1 cellular context compared by ENCODE assay signal in the genomic region with DNA sequence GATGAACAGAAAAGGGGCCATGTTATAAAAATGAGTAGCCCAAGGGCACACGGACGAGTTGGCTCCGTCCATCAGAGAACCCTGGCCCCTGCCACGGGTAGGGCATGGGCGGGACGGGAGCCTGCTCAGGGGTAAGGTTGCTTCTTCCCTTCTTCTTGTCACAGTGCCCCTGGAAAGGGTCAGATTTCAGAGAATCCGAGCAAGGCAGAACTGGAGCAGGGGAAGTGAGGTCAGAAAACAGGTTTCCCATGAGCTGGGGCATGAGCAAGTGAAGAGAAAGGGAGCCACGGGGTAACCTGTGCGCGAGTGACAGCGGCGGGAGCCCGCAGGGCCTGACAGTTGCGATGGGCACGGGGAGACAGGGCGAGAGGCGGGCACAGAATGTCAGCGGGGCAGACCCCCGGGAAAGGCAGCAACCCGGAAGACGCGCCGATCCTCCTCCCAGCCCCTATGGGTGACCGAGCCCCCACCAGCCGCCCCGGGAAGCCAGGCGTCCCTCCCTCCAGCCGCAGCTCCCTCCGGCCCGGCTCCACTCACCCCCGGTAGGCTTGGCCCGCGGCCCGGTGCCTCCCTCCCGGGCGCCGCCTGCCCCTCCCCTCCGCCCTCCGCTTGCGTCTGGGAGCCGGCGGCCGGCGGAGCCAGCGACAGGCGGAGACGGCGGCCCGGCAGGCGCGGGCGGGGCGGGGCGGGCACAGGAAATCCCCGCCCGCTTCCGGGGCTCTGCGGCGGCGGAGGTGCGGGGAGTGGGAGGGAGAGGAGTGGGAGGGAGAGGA.
TF ChIP-seq lines count a peak whose summit lies in the region.

A gene (minus strand): TSS at position 671 of the 773 bp plus-strand sequence. CDS start 2,829 bp downstream, outside the sequence.

TF ChIP-seq in GM12878, 131 proteins besides CTCF, POLR2A, EP300 and RAD21 (continued from another document):
- TF ChIP-seq PAX5 (IDR thresholded peaks at IDR 0.05; ENCODE audit: borderline replicate concordance, low read depth, low read length) (0 out of 2 replicates have a peak, but pooled peaks have one; percentile 4), STAT3 (IDR thresholded peaks at IDR 0.05; ENCODE audit: low read depth, low read length) (no peak), YY1 (IDR thresholded peaks at IDR 0.05; ENCODE audit: low read depth, low read length) (0 out of 2 replicates have a peak, but pooled peaks have one; percentile 3), JUNB (IDR thresholded peaks at IDR 0.05) (no peak), SMAD5 (IDR thresholded peaks at IDR 0.05; ENCODE audit: low read depth) (no peak), CREM (IDR thresholded peaks at IDR 0.05; ENCODE audit: low read depth) (peak; percentile 16; the same call in 1 of the 2 replicates), TBL1XR1 (IDR thresholded peaks at IDR 0.05; ENCODE audit: low read depth, low read length) (0 out of 2 replicates have a peak, but pooled peaks have one; percentile 8), CBX5 (IDR thresholded peaks at IDR 0.05; ENCODE audit: low read depth) (no peak), CHD4 (IDR thresholded peaks at IDR 0.05) (no peak), BHLHE40 (IDR thresholded peaks at IDR 0.05; ENCODE audit: borderline replicate concordance in 1 of 2, low read depth in 2 of 2, low read length in 1 of 2) (peak in 1 of 2 experiments; percentile 67; a peak in 1 of 4 replicates), EGR1 (IDR thresholded peaks at IDR 0.05; ENCODE audit: borderline replicate concordance in 1 of 2, low read depth in 2 of 2, low read length in 2 of 2) (peak in 1 of 2 experiments; percentile 90; a peak in 2 of 3 replicates), IKZF1 (conservative IDR thresholded peaks at IDR 0.05) (peak; percentile 55), BACH1 (IDR thresholded peaks at IDR 0.05; ENCODE audit: borderline replicate concordance) (peak; percentile 68; the same call in 1 of the 2 replicates), NR2F1 (conservative IDR thresholded peaks at IDR 0.05) (peak; percentile 29; the same call in 1 of the 2 replicates), KDM1A (IDR thresholded peaks at IDR 0.05; ENCODE audit: borderline replicate concordance) (no peak)
- TF ChIP-seq, protein P1, sequence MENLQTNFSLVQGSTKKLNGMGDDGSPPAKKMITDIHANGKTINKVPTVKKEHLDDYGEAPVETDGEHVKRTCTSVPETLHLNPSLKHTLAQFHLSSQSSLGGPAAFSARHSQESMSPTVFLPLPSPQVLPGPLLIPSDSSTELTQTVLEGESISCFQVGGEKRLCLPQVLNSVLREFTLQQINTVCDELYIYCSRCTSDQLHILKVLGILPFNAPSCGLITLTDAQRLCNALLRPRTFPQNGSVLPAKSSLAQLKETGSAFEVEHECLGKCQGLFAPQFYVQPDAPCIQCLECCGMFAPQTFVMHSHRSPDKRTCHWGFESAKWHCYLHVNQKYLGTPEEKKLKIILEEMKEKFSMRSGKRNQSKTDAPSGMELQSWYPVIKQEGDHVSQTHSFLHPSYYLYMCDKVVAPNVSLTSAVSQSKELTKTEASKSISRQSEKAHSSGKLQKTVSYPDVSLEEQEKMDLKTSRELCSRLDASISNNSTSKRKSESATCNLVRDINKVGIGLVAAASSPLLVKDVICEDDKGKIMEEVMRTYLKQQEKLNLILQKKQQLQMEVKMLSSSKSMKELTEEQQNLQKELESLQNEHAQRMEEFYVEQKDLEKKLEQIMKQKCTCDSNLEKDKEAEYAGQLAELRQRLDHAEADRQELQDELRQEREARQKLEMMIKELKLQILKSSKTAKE (IDR thresholded peaks at IDR 0.05; ENCODE audit: low read depth, poor library complexity, severe bottlenecking), result no peak
- TF ChIP-seq, protein P2, sequence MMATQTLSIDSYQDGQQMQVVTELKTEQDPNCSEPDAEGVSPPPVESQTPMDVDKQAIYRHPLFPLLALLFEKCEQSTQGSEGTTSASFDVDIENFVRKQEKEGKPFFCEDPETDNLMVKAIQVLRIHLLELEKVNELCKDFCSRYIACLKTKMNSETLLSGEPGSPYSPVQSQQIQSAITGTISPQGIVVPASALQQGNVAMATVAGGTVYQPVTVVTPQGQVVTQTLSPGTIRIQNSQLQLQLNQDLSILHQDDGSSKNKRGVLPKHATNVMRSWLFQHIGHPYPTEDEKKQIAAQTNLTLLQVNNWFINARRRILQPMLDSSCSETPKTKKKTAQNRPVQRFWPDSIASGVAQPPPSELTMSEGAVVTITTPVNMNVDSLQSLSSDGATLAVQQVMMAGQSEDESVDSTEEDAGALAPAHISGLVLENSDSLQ (IDR thresholded peaks at IDR 0.05), result peak; percentile 61
- TF ChIP-seq, protein P3, sequence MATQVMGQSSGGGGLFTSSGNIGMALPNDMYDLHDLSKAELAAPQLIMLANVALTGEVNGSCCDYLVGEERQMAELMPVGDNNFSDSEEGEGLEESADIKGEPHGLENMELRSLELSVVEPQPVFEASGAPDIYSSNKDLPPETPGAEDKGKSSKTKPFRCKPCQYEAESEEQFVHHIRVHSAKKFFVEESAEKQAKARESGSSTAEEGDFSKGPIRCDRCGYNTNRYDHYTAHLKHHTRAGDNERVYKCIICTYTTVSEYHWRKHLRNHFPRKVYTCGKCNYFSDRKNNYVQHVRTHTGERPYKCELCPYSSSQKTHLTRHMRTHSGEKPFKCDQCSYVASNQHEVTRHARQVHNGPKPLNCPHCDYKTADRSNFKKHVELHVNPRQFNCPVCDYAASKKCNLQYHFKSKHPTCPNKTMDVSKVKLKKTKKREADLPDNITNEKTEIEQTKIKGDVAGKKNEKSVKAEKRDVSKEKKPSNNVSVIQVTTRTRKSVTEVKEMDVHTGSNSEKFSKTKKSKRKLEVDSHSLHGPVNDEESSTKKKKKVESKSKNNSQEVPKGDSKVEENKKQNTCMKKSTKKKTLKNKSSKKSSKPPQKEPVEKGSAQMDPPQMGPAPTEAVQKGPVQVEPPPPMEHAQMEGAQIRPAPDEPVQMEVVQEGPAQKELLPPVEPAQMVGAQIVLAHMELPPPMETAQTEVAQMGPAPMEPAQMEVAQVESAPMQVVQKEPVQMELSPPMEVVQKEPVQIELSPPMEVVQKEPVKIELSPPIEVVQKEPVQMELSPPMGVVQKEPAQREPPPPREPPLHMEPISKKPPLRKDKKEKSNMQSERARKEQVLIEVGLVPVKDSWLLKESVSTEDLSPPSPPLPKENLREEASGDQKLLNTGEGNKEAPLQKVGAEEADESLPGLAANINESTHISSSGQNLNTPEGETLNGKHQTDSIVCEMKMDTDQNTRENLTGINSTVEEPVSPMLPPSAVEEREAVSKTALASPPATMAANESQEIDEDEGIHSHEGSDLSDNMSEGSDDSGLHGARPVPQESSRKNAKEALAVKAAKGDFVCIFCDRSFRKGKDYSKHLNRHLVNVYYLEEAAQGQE (IDR thresholded peaks at IDR 0.05; ENCODE audit: low read depth, low read length), result 0 out of 2 replicates have a peak, but pooled peaks have one; percentile 10
- TF ChIP-seq, protein P4, sequence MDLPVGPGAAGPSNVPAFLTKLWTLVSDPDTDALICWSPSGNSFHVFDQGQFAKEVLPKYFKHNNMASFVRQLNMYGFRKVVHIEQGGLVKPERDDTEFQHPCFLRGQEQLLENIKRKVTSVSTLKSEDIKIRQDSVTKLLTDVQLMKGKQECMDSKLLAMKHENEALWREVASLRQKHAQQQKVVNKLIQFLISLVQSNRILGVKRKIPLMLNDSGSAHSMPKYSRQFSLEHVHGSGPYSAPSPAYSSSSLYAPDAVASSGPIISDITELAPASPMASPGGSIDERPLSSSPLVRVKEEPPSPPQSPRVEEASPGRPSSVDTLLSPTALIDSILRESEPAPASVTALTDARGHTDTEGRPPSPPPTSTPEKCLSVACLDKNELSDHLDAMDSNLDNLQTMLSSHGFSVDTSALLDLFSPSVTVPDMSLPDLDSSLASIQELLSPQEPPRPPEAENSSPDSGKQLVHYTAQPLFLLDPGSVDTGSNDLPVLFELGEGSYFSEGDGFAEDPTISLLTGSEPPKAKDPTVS (IDR thresholded peaks at IDR 0.05; ENCODE audit: low read depth, low read length), result no peak
